Comparison of ENCODE assay signal across 8 cellular contexts in the genomic region with DNA sequence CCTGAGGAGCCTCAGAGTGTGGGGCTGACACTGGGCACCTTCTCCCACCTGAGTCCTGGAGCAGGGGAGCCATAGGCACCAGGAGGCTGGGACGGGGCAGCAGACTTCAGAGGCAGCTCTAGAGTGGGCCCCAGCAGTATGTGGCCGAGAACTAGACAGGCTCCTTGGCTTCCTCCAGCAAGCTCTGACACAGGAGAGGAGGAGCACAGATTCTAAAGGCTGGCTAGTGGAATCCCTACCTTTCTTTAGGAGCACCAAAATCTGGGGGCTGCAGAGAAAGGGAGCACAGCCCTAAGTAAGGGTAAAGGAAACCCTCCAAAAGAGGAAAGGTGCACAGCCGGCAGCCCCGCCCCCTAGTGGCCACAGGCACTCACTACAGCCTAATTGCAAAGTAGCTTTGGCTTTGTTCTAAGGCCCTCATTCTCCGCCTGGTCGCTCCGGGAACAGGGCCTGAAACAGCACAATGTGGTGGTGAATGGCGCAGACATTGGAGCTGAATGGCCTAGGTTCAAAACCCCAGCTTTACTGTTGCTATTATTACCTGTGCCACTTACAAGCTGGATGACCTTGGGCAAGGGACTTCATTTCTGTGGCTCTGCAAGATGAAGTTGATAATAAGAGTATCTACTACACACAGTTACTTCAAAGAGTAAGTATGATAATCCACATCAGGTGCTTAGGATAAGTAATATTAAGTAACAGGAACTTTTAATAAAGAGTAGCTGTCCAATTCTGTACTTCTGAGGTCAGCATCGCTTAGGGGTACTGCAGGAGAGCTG. TPM values are rescaled to one million over a fixed set of nuclear protein-coding genes. Genes with fewer than 3 reads are reported as not detected.
DNase-seq lines count a peak whose midpoint lies in the region; ATAC-seq and TF ChIP-seq lines count a peak whose summit lies in the region.

No MANE protein-coding gene starts in this region.

- no peaks in the 10 kb centered on the region for H3K36me3 Mint-ChIP-seq in activated CD8-positive, alpha-beta memory T cell treated with anti-CD3 and anti-CD28 coated beads, Interleukin-2, amount 10 ng/mL, durations not matched to agents 7 days and 5 days

- H3K27me3 ChIP-seq in HAP-1 (ENCODE audit: low read depth): no peaks in the 10 kb centered on the region

- H3K9me3 ChIP-seq in HAP-1 (no peaks in the 10 kb centered on the region), mucosa of descending colon (no peaks in the 10 kb centered on the region)

- no peaks in the 10 kb centered on the region for H3K9me3 Mint-ChIP-seq in activated CD8-positive, alpha-beta memory T cell treated with anti-CD3 and anti-CD28 coated beads, Interleukin-2, amount 10 ng/mL, durations not matched to agents 7 days and 5 days (ENCODE audit: low read depth)

- H3K36me3 ChIP-seq in HAP-1 (replicated peaks) (no peaks in the 10 kb centered on the region), mucosa of descending colon (ENCODE audit: low read depth) (no peaks in the 10 kb centered on the region)

- peak; percentile 74 for ATAC-seq in activated CD8-positive, alpha-beta memory T cell treated with anti-CD3 and anti-CD28 coated beads, Interleukin-2, amount 10 ng/mL, durations not matched to agents 7 days and 5 days
- ATAC-seq in mucosa of descending colon: peak; percentile 78
- no peak for ATAC-seq in GM19328 (IDR thresholded peaks at IDR 0.05; ENCODE audit: unreplicated experiment)

- no peaks in the 10 kb centered on the region for H3K4me1 Mint-ChIP-seq in activated CD8-positive, alpha-beta memory T cell treated with anti-CD3 and anti-CD28 coated beads, Interleukin-2, amount 10 ng/mL, durations not matched to agents 7 days and 5 days

- intact Hi-C loops in mucosa of descending colon (cut with DNase I, micrococcal nuclease): no loop called here

- no peak overlapping the region for H3K4me3 ChIP-seq in HAP-1
- H3K4me3 ChIP-seq in epithelial cell of esophagus (ENCODE audit: low read length): peak overlapping the region; percentile 4
- no peak overlapping the region for H3K4me3 ChIP-seq in mucosa of descending colon

- no peaks in the 10 kb centered on the region for H3K27me3 Mint-ChIP-seq in activated CD8-positive, alpha-beta memory T cell treated with anti-CD3 and anti-CD28 coated beads, Interleukin-2, amount 10 ng/mL, durations not matched to agents 7 days and 5 days

- no peak overlapping the region for H3K27ac Mint-ChIP-seq in activated CD8-positive, alpha-beta memory T cell treated with anti-CD3 and anti-CD28 coated beads, Interleukin-2, amount 10 ng/mL, durations not matched to agents 7 days and 5 days

- DNase-seq in AG20443 (ENCODE audit: low spot score) (peak; percentile 81), HAP-1 (ENCODE audit: low spot score in 2 of 2) (peak; percentile 47 to 76), NOMO-1 treated with dmso at 0.1 percent for 144 hours (lab: John Stamatoyannopoulos, UW; ENCODE audit: unreplicated experiment) (peak; percentile 33), epithelial cell of esophagus (ENCODE audit: low read depth) (peak; percentile 56), mucosa of descending colon (peak; percentile 65 to 76 (median 69))
- DNase-seq in activated CD8-positive, alpha-beta memory T cell treated with anti-CD3 and anti-CD28 coated beads, Interleukin-2, amount 10 ng/mL, durations not matched to agents 7 days and 5 days: peak; percentile 70
- peak; percentile 80 for DNase-seq in stimulated activated CD8-positive, alpha-beta memory T cell treated with anti-CD3 and anti-CD28 coated beads, Interleukin-4, amount 100 ng/mL, for 48 hours

- TF ChIP-seq CTCF in epithelial cell of esophagus (IDR thresholded peaks at IDR 0.05; ENCODE audit: insufficient read depth, low read depth, low read length, missing control alignments): peak; percentile 98
- TF ChIP-seq CTCF in mucosa of descending colon (IDR thresholded peaks at IDR 0.05): peak; percentile 95

- no peaks in the 10 kb centered on the region for H3K4me1 ChIP-seq in HAP-1
- H3K4me1 ChIP-seq in mucosa of descending colon (ENCODE audit: low read depth): peaks cover 33% of the 10 kb centered on the region

- H3K4me3 Mint-ChIP-seq in activated CD8-positive, alpha-beta memory T cell treated with anti-CD3 and anti-CD28 coated beads, Interleukin-2, amount 10 ng/mL, durations not matched to agents 7 days and 5 days: no peak overlapping the region

- CTCF ChIA-PET in activated CD8-positive, alpha-beta memory T cell treated with anti-CD3 and anti-CD28 coated beads, Interleukin-2, amount 10 ng/mL, durations not matched to agents 7 days and 5 days (lab: Charles Lee): interaction anchor here (0.6 to 3.3 kb wide), 55 partner anchors 8 to 657 kb away, joined by 3 to 24 read pairs (median 3); a partner anchor contains a TSS

- in situ Hi-C loops in HAP-1 (cut with MboI; ENCODE audit: low sequenced_read_pairs): no loop called here

RNA-seq across cellular contexts. Expression of a gene that starts 8.8 kb away (rescaled TPM):
- not detected for total RNA-seq in activated CD8-positive, alpha-beta memory T cell treated with anti-CD3 and anti-CD28 coated beads, Interleukin-2, amount 10 ng/mL, durations not matched to agents 7 days and 5 days
- total RNA-seq in mucosa of descending colon: 1,000 to 10,000 TPM in 2 of 3 donors, 100 to 1,000 TPM in 1; 920 to 2,800 (median 1,254) TPM

RNA-seq across cellular contexts. Expression of a gene that starts 20.1 kb away (rescaled TPM):
- not detected for total RNA-seq in activated CD8-positive, alpha-beta memory T cell treated with anti-CD3 and anti-CD28 coated beads, Interleukin-2, amount 10 ng/mL, durations not matched to agents 7 days and 5 days
- total RNA-seq in mucosa of descending colon: 100 to 1,000 TPM; 153 to 381 (median 176) TPM

Comparison
In these comparisons a context has a peak if more than half of its experiments do, and no peak if none do; other contexts are left out.
1. RNA of a gene that starts 8.8 kb away (total RNA-seq): 920 to 2,800 TPM in mucosa of descending colon; not detected in activated CD8-positive, alpha-beta memory T cell treated with anti-CD3 and anti-CD28 coated beads, Interleukin-2, amount 10 ng/mL, durations not matched to agents 7 days and 5 days; every median in the first group is over 100 times any median in the second.
2. RNA of a gene that starts 20.1 kb away (total RNA-seq): 153 to 381 TPM in mucosa of descending colon; not detected in activated CD8-positive, alpha-beta memory T cell treated with anti-CD3 and anti-CD28 coated beads, Interleukin-2, amount 10 ng/mL, durations not matched to agents 7 days and 5 days; every median in the first group is over 100 times any median in the second.
3. Peak in every context shown above with its lines, with median percentiles within 50 percentile points of each other: DNase-seq.